In the genomic region with DNA sequence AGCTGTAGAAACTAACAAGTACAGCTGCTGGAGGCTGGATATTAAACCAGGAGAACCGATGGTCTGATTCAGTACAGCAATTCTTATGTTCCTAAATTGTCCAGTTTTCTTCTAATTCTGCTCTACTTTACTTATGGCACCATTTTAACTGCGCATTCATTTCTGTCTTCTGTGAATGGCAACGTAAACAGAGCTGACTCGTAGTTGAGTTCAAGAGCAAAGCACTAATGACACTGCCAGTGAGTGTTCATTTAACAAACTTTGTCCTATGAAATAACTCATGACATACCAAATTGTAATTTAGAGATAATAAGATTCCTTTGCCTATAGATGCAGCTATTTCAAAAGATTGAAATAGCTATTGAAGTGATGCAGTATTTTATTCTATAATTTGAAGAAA, we compare ENCODE assay signal across 16 cellular contexts. TPM values are rescaled to one million over a fixed set of nuclear protein-coding genes. Genes with fewer than 3 reads are reported as not detected.
A peak's percentile ranks its signal among the peaks of the same experiment; 100 is the strongest.
DNase-seq lines count a peak whose midpoint lies in the region; ATAC-seq, FAIRE-seq and TF ChIP-seq lines count a peak whose summit lies in the region.
"Had no signal": no experiment of that assay in that cellular context is flagged by ENCODE, and none has a peak within 500 bp of the region (broad histone marks: within the 10 kb centered on the region; RNA-seq: fewer than 3 reads in every experiment).

No MANE protein-coding gene starts in this region.

- peaks cover 32% of the 10 kb centered on the region for H3K9me3 Mint-ChIP-seq in activated CD8-positive, alpha-beta T cell treated with anti-CD3 and anti-CD28 coated beads, Interleukin-2, amount 10 ng/mL, durations not matched to agents 7 days and 5 days (ENCODE audit: insufficient read depth)
- H3K9me3 Mint-ChIP-seq: H9 had no signal

- peak; percentile 11 for FAIRE-seq in H54 (lab: Jason Lieb, UNC)
- FAIRE-seq: A549, G401.6 had no signal

- H3K36me3 Mint-ChIP-seq in activated CD8-positive, alpha-beta T cell treated with anti-CD3 and anti-CD28 coated beads, Interleukin-2, amount 10 ng/mL, durations not matched to agents 7 days and 5 days (ENCODE audit: low read depth): no peaks in the 10 kb centered on the region

- TF ChIP-seq POLR2A in H54 (IDR thresholded peaks at IDR 0.05; ENCODE audit: low read depth, low read length): no peak

- H3K27me3 Mint-ChIP-seq in activated CD8-positive, alpha-beta T cell treated with anti-CD3 and anti-CD28 coated beads, Interleukin-2, amount 10 ng/mL, durations not matched to agents 7 days and 5 days (ENCODE audit: low read depth): no peaks in the 10 kb centered on the region
- H3K27me3 Mint-ChIP-seq: CD4-positive, alpha-beta T cell had no signal

- no peak overlapping the region for H3K4me3 Mint-ChIP-seq in activated CD8-positive, alpha-beta T cell treated with anti-CD3 and anti-CD28 coated beads, Interleukin-2, amount 10 ng/mL, durations not matched to agents 7 days and 5 days
- H3K4me3 Mint-ChIP-seq: CD4-positive, alpha-beta T cell; H9 had no signal

- ATAC-seq in left lobe of liver: peak; percentile 55
- ATAC-seq in activated CD8-positive, alpha-beta T cell treated with anti-CD3 and anti-CD28 coated beads, Interleukin-2, amount 10 ng/mL, durations not matched to agents 7 days and 5 days: no peak
- ATAC-seq: A549 had no signal

- no peaks in the 10 kb centered on the region for H3K4me1 Mint-ChIP-seq in activated CD8-positive, alpha-beta T cell treated with anti-CD3 and anti-CD28 coated beads, Interleukin-2, amount 10 ng/mL, durations not matched to agents 7 days and 5 days (ENCODE audit: low read depth)
- H3K4me1 Mint-ChIP-seq: H9 had no signal

- POLR2A ChIA-PET in activated CD8-positive, alpha-beta T cell treated with anti-CD3 and anti-CD28 coated beads, Interleukin-2, amount 10 ng/mL, durations not matched to agents 7 days and 5 days (lab: Charles Lee): no interaction called here

- CTCF ChIA-PET in activated CD8-positive, alpha-beta T cell treated with anti-CD3 and anti-CD28 coated beads, Interleukin-2, amount 10 ng/mL, durations not matched to agents 7 days and 5 days (lab: Charles Lee): no interaction called here

- H3K27ac Mint-ChIP-seq in activated CD8-positive, alpha-beta T cell treated with anti-CD3 and anti-CD28 coated beads, Interleukin-2, amount 10 ng/mL, durations not matched to agents 7 days and 5 days: no peak overlapping the region
- H3K27ac Mint-ChIP-seq: CD4-positive, alpha-beta T cell; H9 had no signal

- DNase-seq in DMS53 (lab: John Stamatoyannopoulos, UW): peak; percentile 3
- no peak for DNase-seq in DMS53 treated with DMSO at 0.1 percent for 48 hours (lab: John Stamatoyannopoulos, UW; ENCODE audit: unreplicated experiment)
- DNase-seq in H54 (ENCODE audit: insufficient read length, low spot score): no peak
- no peak for DNase-seq in left lobe of liver (ENCODE audit: low spot score)
- DNase-seq in activated CD8-positive, alpha-beta T cell treated with anti-CD3 and anti-CD28 coated beads, Interleukin-2, amount 10 ng/mL, durations not matched to agents 7 days and 5 days: no peak
- DNase-seq in HT-29 (ENCODE audit: low spot score): no peak
- no peak for DNase-seq in GF-D8 (lab: John Stamatoyannopoulos, UW)
- DNase-seq: AML-193; CD4-positive, alpha-beta T cell; DMS153; DND-41; EL; GOT3; H9 had no signal

RNA-seq across cellular contexts. Expression of a gene that starts 48.7 kb away (rescaled TPM):
- total RNA-seq in left lobe of liver: 38.3 TPM
- total RNA-seq in activated CD8-positive, alpha-beta T cell treated with anti-CD3 and anti-CD28 coated beads, Interleukin-2, amount 10 ng/mL, durations not matched to agents 7 days and 5 days: not detected
- not detected in 2 replicates for total RNA-seq in HT-29 (2014; rRNA removed; shearing (Covaris generic))
- total RNA-seq: CD4-positive, alpha-beta T cell had no signal

Comparison
In these comparisons a context has a peak if more than half of its experiments do, and no peak if none do; other contexts are left out.
1. RNA of a gene that starts 48.7 kb away (total RNA-seq): 38.3 TPM in left lobe of liver (single experiment); not detected in activated CD8-positive, alpha-beta T cell treated with anti-CD3 and anti-CD28 coated beads, Interleukin-2, amount 10 ng/mL, durations not matched to agents 7 days and 5 days and not detected in HT-29; every median in the first group is over 10 times any median in the second.